In genomic region chr10:186911-187310, GRCh38 we compare ENCODE assay signal across 19 cellular contexts. TPM values are rescaled to one million over a fixed set of nuclear protein-coding genes. Genes with fewer than 3 reads are reported as not detected.
A peak's percentile ranks its signal among the peaks of the same experiment; 100 is the strongest.
DNase-seq lines count a peak whose midpoint lies in the region; ATAC-seq and TF ChIP-seq lines count a peak whose summit lies in the region.
"Had no signal": no experiment of that assay in that cellular context is flagged by ENCODE, and none has a peak within 500 bp of the region (broad histone marks: within the 10 kb centered on the region; RNA-seq: fewer than 3 reads in every experiment).

No MANE protein-coding gene starts in this region.

- no peak overlapping the region for H4K8ac ChIP-seq in trophoblast cell (ENCODE audit: low read depth, low read length)

- H3K4ac ChIP-seq in trophoblast cell (ENCODE audit: low read depth, low read length) = no peak overlapping the region

- H3K23ac ChIP-seq in trophoblast cell (ENCODE audit: low read length) = no peak overlapping the region

- no peak overlapping the region for H3K27ac ChIP-seq in trophoblast cell (ENCODE audit: low read depth, low read length)
- H3K27ac ChIP-seq: 22Rv1; A549; BLaER1 treated with 17β-estradiol and CSF1 and Interleukin-3, amounts not matched to agents 10 nM and 100 nM; C4-2B had no signal

- H3K14ac ChIP-seq in trophoblast cell (ENCODE audit: low read length) = no peak overlapping the region

- no peak overlapping the region for H4K91ac ChIP-seq in trophoblast cell (ENCODE audit: low read depth, low read length)

- peaks cover 21% of the 10 kb centered on the region for H3K36me3 Mint-ChIP-seq in chondrocyte (ENCODE audit: low read depth)

- no peak overlapping the region for H3K4me2 ChIP-seq in trophoblast cell (ENCODE audit: low read length)
- H3K4me2 ChIP-seq: A549; BLaER1 treated with 17β-estradiol and CSF1 and Interleukin-3, amounts not matched to agents 10 nM and 100 nM had no signal

- H3K27me3 Mint-ChIP-seq in chondrocyte (ENCODE audit: low read depth) = no peaks in the 10 kb centered on the region
- H3K27me3 Mint-ChIP-seq: B cell; CD4-positive, alpha-beta T cell had no signal

- TF ChIP-seq CTCF in chondrocyte (IDR thresholded peaks at IDR 0.05) = no peak

- H3K4me1 ChIP-seq in trophoblast cell (ENCODE audit: control insufficient read depth in 1 of 2, insufficient read depth in 2 of 2, low read length in 2 of 2) = no peaks in the 10 kb centered on the region
- H3K4me1 ChIP-seq: A549, Caco-2 had no signal

- no peak overlapping the region for H2BK120ac ChIP-seq in trophoblast cell (ENCODE audit: insufficient read depth, low read length, poor library complexity)

- H3K27ac Mint-ChIP-seq in chondrocyte (ENCODE audit: unreplicated experiment) = peak overlapping the region; percentile 66
- H3K27ac Mint-ChIP-seq: B cell; CD4-positive, alpha-beta T cell; CD8-positive, alpha-beta T cell had no signal

- no peaks in the 10 kb centered on the region for H3K27me3 ChIP-seq in trophoblast cell (ENCODE audit: insufficient read depth, low read length)
- H3K27me3 ChIP-seq: BLaER1 treated with 17β-estradiol and CSF1 and Interleukin-3, amounts not matched to agents 10 nM and 100 nM had no signal

- no peak overlapping the region for H3K18ac ChIP-seq in trophoblast cell (ENCODE audit: low read length)

- H3K9me3 Mint-ChIP-seq in chondrocyte (ENCODE audit: low read depth) = peaks cover 12% of the 10 kb centered on the region

- no peak overlapping the region for H3K9ac ChIP-seq in trophoblast cell (ENCODE audit: low read length)
- H3K9ac ChIP-seq: BLaER1 treated with 17β-estradiol and CSF1 and Interleukin-3, amounts not matched to agents 10 nM and 100 nM had no signal

- peaks cover 48% of the 10 kb centered on the region for H3K4me1 Mint-ChIP-seq in chondrocyte (ENCODE audit: low read depth)

- H4K12ac ChIP-seq in trophoblast cell (ENCODE audit: low read depth, low read length) = no peak overlapping the region

- H2AK5ac ChIP-seq in trophoblast cell (ENCODE audit: low read length) = no peak overlapping the region

- H3K79me2 ChIP-seq in trophoblast cell (ENCODE audit: control insufficient read depth, insufficient read depth, low read length, poor library complexity) = no peaks in the 10 kb centered on the region

- no peak overlapping the region for H2BK12ac ChIP-seq in trophoblast cell (ENCODE audit: low read length)

- no peaks in the 10 kb centered on the region for H3K79me1 ChIP-seq in trophoblast cell (ENCODE audit: low read length)

- H2AFZ ChIP-seq in trophoblast cell (ENCODE audit: insufficient read depth, low read length, poor library complexity) = no peak overlapping the region

- no peak overlapping the region for H3K4me3 Mint-ChIP-seq in chondrocyte (ENCODE audit: unreplicated experiment)
- H3K4me3 Mint-ChIP-seq: B cell; CD4-positive, alpha-beta T cell; CD8-positive, alpha-beta T cell had no signal

- no CpG with 5 or more reads among the region's 4 CpGs for WGBS in trophoblast cell (ENCODE audit: extremely low coverage, insufficient coverage, insufficient read length)

- H3K4me3 ChIP-seq in trophoblast cell (ENCODE audit: low read depth, low read length) = no peak overlapping the region
- H3K4me3 ChIP-seq: A549; BLaER1 treated with 17β-estradiol and CSF1 and Interleukin-3, amounts not matched to agents 10 nM and 100 nM; GM12878 had no signal

- no peak for ATAC-seq in GM21360 (IDR thresholded peaks at IDR 0.05; ENCODE audit: unreplicated experiment)
- ATAC-seq: A549; CD8-positive, alpha-beta T cell; GM12878 had no signal

- peaks cover 0 to 4% of the 10 kb centered on the region in 2 experiments for H3K36me3 ChIP-seq in trophoblast cell (ENCODE audit: control insufficient read depth in 1 of 2, insufficient read depth in 2 of 2, low read length in 2 of 2)

- no peaks in the 10 kb centered on the region for H3K9me3 ChIP-seq in trophoblast cell (ENCODE audit: insufficient read depth, low read depth, low read length)

- no peak overlapping the region for H2BK5ac ChIP-seq in trophoblast cell (ENCODE audit: low read depth, low read length, poor library complexity)

- DNase-seq in EH (ENCODE audit: low read depth) (peak; percentile 4), chondrocyte (ENCODE audit: low spot score) (no peak), trophoblast cell (peak; percentile 63 to 79)
- no peak for DNase-seq in activated CD4-positive, alpha-beta T cell treated with anti-CD3 and anti-CD28 coated beads, Interleukin-2, amount 50 U/mL, for 48 hours
- DNase-seq: AML-193; Caco-2; Calu3; CD4-positive, alpha-beta T cell; CD8-positive, alpha-beta T cell; DMS79 treated with DMSO at 0.1 percent for 48 hours; EL; GDM1 had no signal

RNA-seq across cellular contexts. Expression of gene ZMYND11, which starts 51.7 kb away (rescaled TPM):
- 72.0 to 74.2 TPM (median 73.6 TPM) in 3 replicates for total RNA-seq in chondrocyte
- 26.0 and 27.2 TPM in 2 replicates for polyA plus RNA-seq in trophoblast cell (2013)

Comparison
In these comparisons a context has a peak if more than half of its experiments do, and no peak if none do; other contexts are left out.
1. DNase-seq: peak in EH (single experiment) and trophoblast cell (2 of 2); none in chondrocyte (single experiment) and activated CD4-positive, alpha-beta T cell treated with anti-CD3 and anti-CD28 coated beads, Interleukin-2, amount 50 U/mL, for 48 hours (0 of 2).